Comparison of ENCODE assay signal across 18 cellular contexts in genomic region chr5:166624573-166624972, GRCh38.
"Had no signal": no experiment of that assay in that cellular context is flagged by ENCODE, and none has a peak within 500 bp of the region (broad histone marks: within the 10 kb centered on the region; RNA-seq: fewer than 3 reads in every experiment).

No MANE protein-coding gene starts in this region.

- H3K4me3 ChIP-seq: breast epithelium, dorsolateral prefrontal cortex, suprapubic skin, upper lobe of right lung had no signal

- H3K27me3 ChIP-seq: breast epithelium, dorsolateral prefrontal cortex, suprapubic skin, upper lobe of right lung had no signal

- DNase-seq: activated B cell treated with CpG ODN at 0.5 μM for 24 hours; activated CD4-positive, alpha-beta T cell treated with anti-CD3 and anti-CD28 coated beads, Interleukin-2, amount 10 ng/mL, durations not matched to agents 7 days and 5 days; activated effector memory CD4-positive, alpha-beta T cell treated with Interleukin-2 at 50 U/mL for 16 hours; activated T-cell treated with anti-CD3 and anti-CD28 coated beads, Interleukin-2, amount 50 U/mL, for 1 hour; amygdala; dorsolateral prefrontal cortex; foreskin fibroblast; glutamatergic neuron; naive thymus-derived CD8-positive, alpha-beta T cell; nucleus accumbens; stimulated activated CD4-positive, alpha-beta T cell treated with anti-CD3 and anti-CD28 coated beads, Interleukin-12 subunit alpha, Interleukin-12 subunit beta, amount 100 ng/mL, for 4 hours; stimulated activated naive CD4-positive, alpha-beta T cell treated with Interleukin-2 at 50 U/mL for 16 hours; upper lobe of right lung had no signal

- H3K9me3 ChIP-seq: breast epithelium, upper lobe of right lung had no signal

- H3K4me1 Mint-ChIP-seq: activated B cell treated with CpG ODN at 0.5 μM for 24 hours; activated CD4-positive, alpha-beta T cell treated with anti-CD3 and anti-CD28 coated beads, Interleukin-2, amount 10 ng/mL, durations not matched to agents 7 days and 5 days; naive thymus-derived CD8-positive, alpha-beta T cell had no signal

- H3K27ac ChIP-seq: breast epithelium, dorsolateral prefrontal cortex, suprapubic skin, upper lobe of right lung had no signal

- H3K4me1 ChIP-seq: breast epithelium, suprapubic skin, upper lobe of right lung had no signal

- H3K36me3 Mint-ChIP-seq: naive thymus-derived CD8-positive, alpha-beta T cell had no signal

- H3K4me3 Mint-ChIP-seq: activated B cell treated with CpG ODN at 0.5 μM for 24 hours; activated CD4-positive, alpha-beta T cell treated with anti-CD3 and anti-CD28 coated beads, Interleukin-2, amount 10 ng/mL, durations not matched to agents 7 days and 5 days; naive thymus-derived CD8-positive, alpha-beta T cell; T-helper 1 cell treated with Interleukin-12 subunit alpha and Interleukin-12 subunit beta and Interleukin-4 antibody, amounts not matched to agents 30 μg/mL and 1 μg/mL, for 36 hours had no signal

- H3K36me3 ChIP-seq: breast epithelium, suprapubic skin, upper lobe of right lung had no signal

- H3K27ac Mint-ChIP-seq: activated B cell treated with CpG ODN at 0.5 μM for 24 hours; activated CD4-positive, alpha-beta T cell treated with anti-CD3 and anti-CD28 coated beads, Interleukin-2, amount 10 ng/mL, durations not matched to agents 7 days and 5 days; activated naive CD4-positive, alpha-beta T cell treated with anti-CD3 and anti-CD28 coated beads, Interleukin-2, amount 50 U/mL, for 72 hours; naive thymus-derived CD8-positive, alpha-beta T cell; progenitor cell of endocrine pancreas; T-helper 1 cell treated with Interleukin-12 subunit alpha and Interleukin-12 subunit beta and Interleukin-4 antibody, amounts not matched to agents 30 μg/mL and 1 μg/mL, for 36 hours had no signal

- H3K27me3 Mint-ChIP-seq: activated B cell treated with CpG ODN at 0.5 μM for 24 hours; activated CD4-positive, alpha-beta T cell treated with anti-CD3 and anti-CD28 coated beads, Interleukin-2, amount 10 ng/mL, durations not matched to agents 7 days and 5 days; naive thymus-derived CD8-positive, alpha-beta T cell; progenitor cell of endocrine pancreas had no signal
